ENCODE assay signal across 14 cellular contexts in genomic region chr2:69169990-69170389, GRCh38.
DNase-seq lines count a peak whose midpoint lies in the region; FAIRE-seq and TF ChIP-seq lines count a peak whose summit lies in the region.
"Had no signal": no experiment of that assay in that cellular context is flagged by ENCODE, and none has a peak within 500 bp of the region (broad histone marks: within the 10 kb centered on the region; RNA-seq: fewer than 3 reads in every experiment).

No MANE protein-coding gene starts in this region.

- no peak for TF ChIP-seq EP300 in esophagus muscularis mucosa (IDR thresholded peaks at IDR 0.05)

- no peaks in the 10 kb centered on the region for H3K9me3 ChIP-seq in esophagus muscularis mucosa
- H3K9me3 ChIP-seq in tibial artery, result no peaks in the 10 kb centered on the region
- H3K9me3 ChIP-seq: right lobe of liver had no signal

- H3K4me3 Mint-ChIP-seq in activated CD4-positive, alpha-beta memory T cell treated with anti-CD3 and anti-CD28 coated beads for 36 hours, result no peak overlapping the region
- H3K4me3 Mint-ChIP-seq in activated CD4-positive, alpha-beta memory T cell treated with anti-CD3 and anti-CD28 coated beads, Interleukin-2, amount 10 ng/mL, durations not matched to agents 7 days and 5 days, result no peak overlapping the region

- peaks cover 18 to 71% (median 63%) of the 10 kb centered on the region in 4 donors for H3K4me1 ChIP-seq in esophagus muscularis mucosa
- H3K4me1 ChIP-seq in tibial artery, result peaks cover 0 to 100% (median 81%) of the 10 kb centered on the region in 4 donors

- H3K27ac ChIP-seq in esophagus muscularis mucosa (replicated peaks in 1 of 4) (peak overlapping the region; percentile 10 to 91 (median 28)), tibial artery (peak overlapping the region; percentile 90 to 96)
- H3K27ac ChIP-seq: right lobe of liver had no signal

- H3K36me3 Mint-ChIP-seq in activated CD4-positive, alpha-beta memory T cell treated with anti-CD3 and anti-CD28 coated beads for 36 hours, result no peaks in the 10 kb centered on the region
- no peaks in the 10 kb centered on the region for H3K36me3 Mint-ChIP-seq in activated CD4-positive, alpha-beta memory T cell treated with anti-CD3 and anti-CD28 coated beads, Interleukin-2, amount 10 ng/mL, durations not matched to agents 7 days and 5 days (ENCODE audit: low read depth)

- TF ChIP-seq CTCF in esophagus muscularis mucosa (IDR thresholded peaks at IDR 0.05) (no peak), tibial artery (IDR thresholded peaks at IDR 0.05) (no peak)

- WGBS in esophagus muscularis mucosa, result 69% methylated on average over 4 of the region's 4 CpGs

- peaks cover 0 to 5% (median 0%) of the 10 kb centered on the region in 4 donors for H3K36me3 ChIP-seq in esophagus muscularis mucosa
- no peaks in the 10 kb centered on the region for H3K36me3 ChIP-seq in tibial artery
- H3K36me3 ChIP-seq: right lobe of liver had no signal

- no peak overlapping the region for H3K27ac Mint-ChIP-seq in activated CD4-positive, alpha-beta memory T cell treated with anti-CD3 and anti-CD28 coated beads for 36 hours
- no peak overlapping the region for H3K27ac Mint-ChIP-seq in activated CD4-positive, alpha-beta memory T cell treated with anti-CD3 and anti-CD28 coated beads, Interleukin-2, amount 10 ng/mL, durations not matched to agents 7 days and 5 days

- no peaks in the 10 kb centered on the region for H3K4me1 Mint-ChIP-seq in activated CD4-positive, alpha-beta memory T cell treated with anti-CD3 and anti-CD28 coated beads for 36 hours (ENCODE audit: low read depth)
- H3K4me1 Mint-ChIP-seq in activated CD4-positive, alpha-beta memory T cell treated with anti-CD3 and anti-CD28 coated beads, Interleukin-2, amount 10 ng/mL, durations not matched to agents 7 days and 5 days, result no peaks in the 10 kb centered on the region

- H3K9me3 Mint-ChIP-seq in activated CD4-positive, alpha-beta memory T cell treated with anti-CD3 and anti-CD28 coated beads for 36 hours, result no peaks in the 10 kb centered on the region
- no peaks in the 10 kb centered on the region for H3K9me3 Mint-ChIP-seq in activated CD4-positive, alpha-beta memory T cell treated with anti-CD3 and anti-CD28 coated beads, Interleukin-2, amount 10 ng/mL, durations not matched to agents 7 days and 5 days

- no peak for TF ChIP-seq POLR2A in esophagus muscularis mucosa (IDR thresholded peaks at IDR 0.05; ENCODE audit: low read depth)
- TF ChIP-seq POLR2A in GM12892 (IDR thresholded peaks at IDR 0.05; ENCODE audit: low read depth, low read length), result no peak

- POLR2A ChIA-PET in activated CD4-positive, alpha-beta memory T cell treated with anti-CD3 and anti-CD28 coated beads for 36 hours (lab: Charles Lee), result no interaction called here
- POLR2A ChIA-PET in activated CD4-positive, alpha-beta memory T cell treated with anti-CD3 and anti-CD28 coated beads, Interleukin-2, amount 10 ng/mL, durations not matched to agents 7 days and 5 days (lab: Charles Lee), result no interaction called here

- CTCF ChIA-PET in activated CD4-positive, alpha-beta memory T cell treated with anti-CD3 and anti-CD28 coated beads for 36 hours (lab: Charles Lee), result no interaction called here
- CTCF ChIA-PET in activated CD4-positive, alpha-beta memory T cell treated with anti-CD3 and anti-CD28 coated beads, Interleukin-2, amount 10 ng/mL, durations not matched to agents 7 days and 5 days (lab: Charles Lee), result no interaction called here

- no peak for FAIRE-seq in GM12892 (lab: Jason Lieb, UNC)

- peaks cover 34% of the 10 kb centered on the region for H3K27me3 Mint-ChIP-seq in activated CD4-positive, alpha-beta memory T cell treated with anti-CD3 and anti-CD28 coated beads for 36 hours
- H3K27me3 Mint-ChIP-seq in activated CD4-positive, alpha-beta memory T cell treated with anti-CD3 and anti-CD28 coated beads, Interleukin-2, amount 10 ng/mL, durations not matched to agents 7 days and 5 days, result peaks cover 53% of the 10 kb centered on the region

- H3K4me3 ChIP-seq in esophagus muscularis mucosa (no peak overlapping the region), tibial artery (no peak overlapping the region)
- H3K4me3 ChIP-seq: right lobe of liver, SK-N-MC had no signal

- DNase-seq in activated CD4-positive, alpha-beta memory T cell treated with anti-CD3 and anti-CD28 coated beads for 36 hours, result peak; percentile 28
- DNase-seq in activated CD4-positive, alpha-beta memory T cell treated with anti-CD3 and anti-CD28 coated beads, Interleukin-2, amount 10 ng/mL, durations not matched to agents 7 days and 5 days, result no peak
- peak; percentile 45 for DNase-seq in MV-4-11 (lab: John Stamatoyannopoulos, UW)
- no peak for DNase-seq in esophagus muscularis mucosa (ENCODE audit: extremely low spot score)
- DNase-seq in tibial artery, result no peak
- DNase-seq in GM12892 (ENCODE audit: insufficient read length), result no peak
- DNase-seq in NCI-H187 treated with DMSO at 0.1 percent for 48 hours (lab: John Stamatoyannopoulos, UW), result no peak
- no peak for DNase-seq in hypothalamus (lab: John Stamatoyannopoulos, UW)
- DNase-seq: activated gamma-delta T cell treated with Interleukin-2 at 50 U/mL for 16 hours, EL, NCI-H1092 treated with DMSO at 0.1 percent for 48 hours, NCI-H526, right lobe of liver had no signal

- intact Hi-C loops in activated CD4-positive, alpha-beta memory T cell treated with anti-CD3 and anti-CD28 coated beads for 36 hours (cut with micrococcal nuclease), result loop anchor here (10.0 kb wide), 1 partner anchor 135 kb away; no protein-coding TSS in a partner anchor
- intact Hi-C loops in esophagus muscularis mucosa (cut with DNase I), result no loop called here
- intact Hi-C loops in tibial artery (cut with DNase I; ENCODE audit: low total_unique reads), result loop anchor here (10.0 kb wide), 1 partner anchor 145 kb away; no protein-coding TSS in a partner anchor

- H3K27me3 ChIP-seq in esophagus muscularis mucosa (no peaks in the 10 kb centered on the region), tibial artery (no peaks in the 10 kb centered on the region)
- H3K27me3 ChIP-seq: right lobe of liver had no signal

Comparison
In these comparisons a context has a peak if more than half of its experiments do, and no peak if none do; other contexts are left out.
1. DNase-seq: peak in activated CD4-positive, alpha-beta memory T cell treated with anti-CD3 and anti-CD28 coated beads for 36 hours (single experiment) and MV-4-11 (single experiment); none in activated CD4-positive, alpha-beta memory T cell treated with anti-CD3 and anti-CD28 coated beads, Interleukin-2, amount 10 ng/mL, durations not matched to agents 7 days and 5 days (single experiment), esophagus muscularis mucosa (single experiment), tibial artery (0 of 2), GM12892 (single experiment), NCI-H187 treated with DMSO at 0.1 percent for 48 hours (single experiment) and hypothalamus (0 of 51).